Comparison of ENCODE assay signal across 1 cellular context in the genomic region with DNA sequence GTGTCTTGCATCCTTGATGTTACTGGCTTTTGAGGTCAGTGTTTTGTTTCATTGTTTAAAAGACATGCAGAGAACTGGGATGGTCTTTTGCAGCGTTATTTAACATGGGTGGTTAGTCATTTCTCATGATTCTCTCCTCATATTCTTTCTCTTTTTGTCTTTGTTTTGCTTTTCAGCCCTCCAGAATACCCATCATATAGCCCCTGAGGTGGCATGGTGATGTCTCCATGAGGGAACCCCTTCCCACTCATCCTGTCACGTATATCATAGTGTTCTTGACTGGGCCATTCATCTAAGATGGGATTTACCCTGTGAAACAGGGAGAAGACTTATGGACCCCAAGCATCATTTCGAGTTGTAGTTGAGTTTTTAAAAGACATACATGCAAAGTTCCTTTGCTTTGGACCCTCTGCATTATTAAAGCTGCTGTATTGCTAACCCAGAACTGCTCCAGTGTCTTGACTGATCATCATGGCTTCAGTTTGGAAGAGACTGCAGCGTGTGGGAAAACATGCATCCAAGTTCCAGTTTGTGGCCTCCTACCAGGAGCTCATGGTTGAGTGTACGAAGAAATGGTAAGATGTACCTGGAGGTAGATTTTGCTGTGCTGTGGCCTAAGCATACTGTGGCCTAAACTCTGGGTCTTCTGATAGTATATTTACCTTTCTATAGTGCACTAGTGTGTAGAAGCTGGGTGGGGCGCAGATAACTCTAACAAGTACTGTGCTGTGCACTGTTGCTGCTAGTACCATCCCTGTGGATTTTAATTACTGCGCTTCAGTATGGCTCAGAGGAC.
TF ChIP-seq lines count a peak whose summit lies in the region.

No MANE protein-coding gene starts in this region.

TF ChIP-seq in IMR-90, 13 proteins besides CTCF, POLR2A, EP300 and RAD21:
- TF ChIP-seq MAFK (IDR thresholded peaks at IDR 0.05; ENCODE audit: low read depth, low read length): no peak
- TF ChIP-seq RCOR1 (IDR thresholded peaks at IDR 0.05; ENCODE audit: insufficient replicate concordance, low read length): no peak
- no peak for TF ChIP-seq SMC3 (IDR thresholded peaks at IDR 0.05; ENCODE audit: low read depth, low read length)
- no peak for TF ChIP-seq FOS (IDR thresholded peaks at IDR 0.05; ENCODE audit: low read depth, low read length)
- no peak for TF ChIP-seq USF2 (IDR thresholded peaks at IDR 0.05; ENCODE audit: low read depth, low read length)
- no peak for TF ChIP-seq ELK1 (IDR thresholded peaks at IDR 0.05; ENCODE audit: borderline replicate concordance, low read depth, low read length)
- no peak for TF ChIP-seq RFX5 (IDR thresholded peaks at IDR 0.05; ENCODE audit: low read depth, low read length)
- TF ChIP-seq NFE2L2 (IDR thresholded peaks at IDR 0.05; ENCODE audit: low read depth, low read length): no peak
